ENCODE assay signal across 8 cellular contexts in the genomic region with DNA sequence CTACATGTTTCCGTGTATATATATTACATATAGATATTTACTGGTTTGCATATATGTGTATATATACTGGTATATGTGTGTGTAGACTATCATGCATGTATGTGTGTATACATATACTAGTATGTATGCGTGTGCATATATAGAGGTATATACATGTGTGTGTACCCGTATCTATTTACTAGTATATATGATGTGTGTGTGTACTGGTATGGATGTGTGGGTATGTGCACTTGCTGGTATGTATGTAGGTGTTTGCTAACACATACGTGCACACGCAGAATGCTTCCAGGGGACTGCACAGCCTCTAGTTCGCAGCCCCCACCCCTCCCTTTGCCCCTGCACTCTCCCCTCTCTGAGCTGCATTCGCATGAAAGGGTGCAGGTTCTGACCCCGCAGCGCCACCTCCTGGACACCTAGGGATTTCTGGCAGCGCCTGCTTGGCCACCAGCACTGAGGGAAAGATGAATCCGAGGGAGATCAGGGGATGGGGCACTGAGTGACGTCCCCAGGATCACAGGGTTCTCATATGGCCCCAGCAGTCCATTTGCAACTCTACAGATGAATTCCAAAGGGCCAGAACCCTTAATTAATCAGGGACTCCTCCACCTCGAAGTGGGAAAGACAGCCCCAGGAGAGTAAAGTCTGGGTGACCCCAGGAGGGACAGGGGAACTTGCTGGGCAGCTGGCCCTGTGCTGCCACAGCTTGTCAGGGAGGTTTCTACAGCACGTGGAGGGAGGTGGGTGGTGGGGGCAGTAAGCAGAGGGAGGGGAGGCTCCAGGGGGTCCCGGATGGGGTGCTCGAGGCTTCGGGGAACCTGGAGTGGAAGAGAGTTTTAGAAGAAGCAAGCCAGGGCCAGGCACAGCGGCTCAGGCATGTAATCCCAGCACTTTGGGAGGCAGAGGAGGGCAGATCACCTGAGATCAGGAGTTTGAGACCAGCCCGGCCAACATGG.
DNase-seq lines count a peak whose midpoint lies in the region; ATAC-seq and TF ChIP-seq lines count a peak whose summit lies in the region.

No MANE protein-coding gene starts in this region.

- H3K9me3 ChIP-seq in CD4-positive, alpha-beta memory T cell (ENCODE audit: control insufficient read depth in 1 of 2, low read length in 2 of 2) = no peaks in the 10 kb centered on the region

- H3K36me3 Mint-ChIP-seq in CD4-positive, alpha-beta memory T cell = no peaks in the 10 kb centered on the region
- H3K36me3 Mint-ChIP-seq in GM23338 (ENCODE audit: low read depth) (no peaks in the 10 kb centered on the region), WTC11 (no peaks in the 10 kb centered on the region)
- H3K36me3 Mint-ChIP-seq in central memory CD8-positive, alpha-beta T cell (ENCODE audit: insufficient read depth) = no peaks in the 10 kb centered on the region

- no peak overlapping the region; the same call in 1 of the 2 replicates for H3K4me2 ChIP-seq in GM23338

- POLR2A ChIA-PET in CD4-positive, alpha-beta memory T cell (lab: Charles Lee; ENCODE audit: partially characterized antibody) = no interaction called here
- POLR2A ChIA-PET in WTC11 (lab: Charles Lee) = interaction anchor here (0.6 kb wide), 1 partner anchor 1061 kb away, joined by 3 read pairs; no protein-coding TSS in a partner anchor

- H3K36me3 ChIP-seq in CD4-positive, alpha-beta memory T cell (ENCODE audit: insufficient read depth, low read length) = no peaks in the 10 kb centered on the region
- no peaks in the 10 kb centered on the region for H3K36me3 ChIP-seq in GM23338 (ENCODE audit: insufficient read depth)

- H3F3A ChIP-seq in GM23338 (replicated peaks; ENCODE audit: low read depth) = 0 out of 2 replicates have a peak, but pooled peaks cover 5% of the 10 kb centered on the region

- peak in 4 of 5 donors; percentile 28 to 45 (median 36) for DNase-seq in CD4-positive, alpha-beta memory T cell
- DNase-seq in GM23338 (ENCODE audit: low spot score) (peak; percentile 86), NCI-H2107 treated with DMSO at 0.1 percent for 48 hours (lab: John Stamatoyannopoulos, UW; ENCODE audit: unreplicated experiment) (peak; percentile 34), WTC11 (ENCODE audit: low spot score) (peak; percentile 91), left colon (peak; percentile 74 to 88)
- DNase-seq in central memory CD8-positive, alpha-beta T cell (ENCODE audit: low spot score in 2 of 2) = peak; percentile 25 to 44
- DNase-seq in stimulated activated CD4-positive, alpha-beta T cell treated with anti-CD3 and anti-CD28 coated beads, Interleukin-4, amount 100 ng/mL, for 48 hours (ENCODE audit: low read depth in 2 of 2) = peak; percentile 68 to 79

- CTCF ChIA-PET in CD4-positive, alpha-beta memory T cell (lab: Charles Lee; ENCODE audit: partially characterized antibody) = interaction anchor here (1.0 kb wide), 1 partner anchor 266 kb away, joined by 4 read pairs; no protein-coding TSS in a partner anchor
- CTCF ChIA-PET in WTC11 (lab: Charles Lee) = interaction anchor here (0.6 to 4.8 kb wide), 43 partner anchors 10 to 415 kb away, joined by 3 to 46 read pairs (median 4); partner anchors contain the start of genes ADAM17 and MBOAT2

- no peak overlapping the region for H2AFZ ChIP-seq in GM23338

- no peaks in the 10 kb centered on the region for H4K20me1 ChIP-seq in GM23338 (replicated peaks; ENCODE audit: insufficient read depth)

- no peaks in the 10 kb centered on the region for H3K79me2 ChIP-seq in GM23338 (replicated peaks; ENCODE audit: insufficient read depth)

- no peaks in the 10 kb centered on the region for H3K27me3 ChIP-seq in CD4-positive, alpha-beta memory T cell (ENCODE audit: insufficient read depth, low read length)
- peaks cover 41% of the 10 kb centered on the region for H3K27me3 ChIP-seq in GM23338 (ENCODE audit: insufficient read depth)

- ATAC-seq in GM23338 (peak; percentile 54), WTC11 (peak; percentile 41), left colon (peak; percentile 16), HG03442 (IDR thresholded peaks at IDR 0.05; ENCODE audit: unreplicated experiment) (no peak)
- no peak for ATAC-seq in central memory CD8-positive, alpha-beta T cell (replicated peaks; ENCODE audit: extremely low read depth, poor library complexity, severe bottlenecking)

- H3K9me3 Mint-ChIP-seq in CD4-positive, alpha-beta memory T cell = no peaks in the 10 kb centered on the region
- no peaks in the 10 kb centered on the region; the same call in 2 of the 3 replicates for H3K9me3 Mint-ChIP-seq in GM23338
- H3K9me3 Mint-ChIP-seq in WTC11 = peaks cover 1% of the 10 kb centered on the region
- H3K9me3 Mint-ChIP-seq in central memory CD8-positive, alpha-beta T cell = no peaks in the 10 kb centered on the region

- intact Hi-C loops in CD4-positive, alpha-beta memory T cell (cut with micrococcal nuclease) = no loop called here
- intact Hi-C loops in left colon (cut with DNase I, micrococcal nuclease) = loop anchor here in 1 of 2 donors (5.0 to 10.0 kb wide), 2 partner anchors 65 to 267 kb away; partner anchors contain the start of gene ASAP2

- peaks cover 5 to 16% of the 10 kb centered on the region in 2 donors for H3K27me3 Mint-ChIP-seq in CD4-positive, alpha-beta memory T cell
- H3K27me3 Mint-ChIP-seq in GM23338 (ENCODE audit: insufficient read depth, low read depth, poor library complexity) = peaks cover 29% of the 10 kb centered on the region
- H3K27me3 Mint-ChIP-seq in WTC11 (ENCODE audit: low read depth) = peaks cover 48% of the 10 kb centered on the region
- H3K27me3 Mint-ChIP-seq in central memory CD8-positive, alpha-beta T cell = peaks cover 15% of the 10 kb centered on the region

- H3K4me1 ChIP-seq in CD4-positive, alpha-beta memory T cell (ENCODE audit: insufficient read depth, low read length) = peaks cover 5% of the 10 kb centered on the region
- H3K4me1 ChIP-seq in GM23338 (ENCODE audit: insufficient read depth) = peaks cover 10% of the 10 kb centered on the region

- no peak overlapping the region for H3K27ac ChIP-seq in CD4-positive, alpha-beta memory T cell (ENCODE audit: low read depth, low read length)
- no peak overlapping the region for H3K27ac ChIP-seq in GM23338 (ENCODE audit: low read depth)

- H3K4me1 Mint-ChIP-seq in CD4-positive, alpha-beta memory T cell = peaks cover 0 to 9% (median 1%) of the 10 kb centered on the region in 4 donors
- H3K4me1 Mint-ChIP-seq in GM23338 (peaks cover 29% of the 10 kb centered on the region), WTC11 (peaks cover 16% of the 10 kb centered on the region)
- H3K4me1 Mint-ChIP-seq in central memory CD8-positive, alpha-beta T cell = no peaks in the 10 kb centered on the region

- no peaks in the 10 kb centered on the region for H3K9me2 ChIP-seq in GM23338 (ENCODE audit: insufficient read depth)

- H3K4me3 ChIP-seq in CD4-positive, alpha-beta memory T cell (ENCODE audit: low read length in 2 of 2) = no peak overlapping the region
- no peak overlapping the region for H3K4me3 ChIP-seq in GM23338

- H3K27ac Mint-ChIP-seq in CD4-positive, alpha-beta memory T cell = no peak overlapping the region
- H3K27ac Mint-ChIP-seq in GM23338 (no peak overlapping the region), WTC11 (no peak overlapping the region)
- no peak overlapping the region for H3K27ac Mint-ChIP-seq in central memory CD8-positive, alpha-beta T cell (ENCODE audit: low read depth)

- peak; percentile 87 to 94 for TF ChIP-seq CTCF in GM23338 (conservative IDR thresholded peaks at IDR 0.05; ENCODE audit: low read depth in 2 of 2)
- TF ChIP-seq CTCF in WTC11 (IDR thresholded peaks at IDR 0.05) = peak; percentile 82

- H3K4me3 Mint-ChIP-seq in CD4-positive, alpha-beta memory T cell = no peak overlapping the region
- no peak overlapping the region for H3K4me3 Mint-ChIP-seq in GM23338
- H3K4me3 Mint-ChIP-seq in WTC11 = no peak overlapping the region
- H3K4me3 Mint-ChIP-seq in central memory CD8-positive, alpha-beta T cell = no peak overlapping the region

TF ChIP-seq in GM23338, 12 proteins besides CTCF, POLR2A, EP300 and RAD21 (continues in another document):
- no peak for TF ChIP-seq STAT1 (IDR thresholded peaks at IDR 0.05; ENCODE audit: unreplicated experiment)

TF ChIP-seq in WTC11, 78 proteins besides CTCF, POLR2A, EP300 and RAD21:
- no peak for TF ChIP-seq ZNF263 (CRISPR knock-in tag; IDR thresholded peaks at IDR 0.05; ENCODE audit: low read depth)
- TF ChIP-seq ZNF532 (CRISPR knock-in tag; IDR thresholded peaks at IDR 0.05; ENCODE audit: borderline replicate concordance) = no peak

Comparison
In these comparisons a context has a peak if more than half of its experiments do, and no peak if none do; other contexts are left out.
1. DNase-seq: peak in every context shown above with its lines; median percentile 91 in WTC11; 86 in GM23338; 81 in left colon; 74 in stimulated activated CD4-positive, alpha-beta T cell treated with anti-CD3 and anti-CD28 coated beads, Interleukin-4, amount 100 ng/mL, for 48 hours; 36 in CD4-positive, alpha-beta memory T cell; 34 in central memory CD8-positive, alpha-beta T cell; 34 in NCI-H2107 treated with DMSO at 0.1 percent for 48 hours.
2. ATAC-seq: peak in GM23338 (single experiment), WTC11 (single experiment) and left colon (single experiment); none in central memory CD8-positive, alpha-beta T cell (single experiment) and HG03442 (single experiment).